8 cellular contexts compared by ENCODE assay signal in genomic region chr4:112938461-112939058, GRCh38.
DNase-seq lines count a peak whose midpoint lies in the region; ATAC-seq, FAIRE-seq and TF ChIP-seq lines count a peak whose summit lies in the region.

No MANE protein-coding gene starts in this region.

- TF ChIP-seq CTCF in AG04449 (IDR thresholded peaks at IDR 0.05; ENCODE audit: insufficient read depth, low read length, missing control alignments): peak; percentile 50
- peak; percentile 46 for TF ChIP-seq CTCF in GM12865 (IDR thresholded peaks at IDR 0.05; ENCODE audit: insufficient read depth, low read depth, low read length, missing control alignments)
- TF ChIP-seq CTCF in MM.1S (IDR thresholded peaks at IDR 0.05; ENCODE audit: low read length): peak; percentile 74
- TF ChIP-seq CTCF in adrenal gland (IDR thresholded peaks at IDR 0.05): peak; percentile 53 to 78 (median 69)

- H2AFZ ChIP-seq in MM.1S (ENCODE audit: low read length): no peak overlapping the region

- H3K36me3 ChIP-seq in MM.1S (replicated peaks; ENCODE audit: insufficient read depth, low read length): no peaks in the 10 kb centered on the region
- H3K36me3 ChIP-seq in adrenal gland (replicated peaks in 1 of 2): no peaks in the 10 kb centered on the region

- H3K27ac ChIP-seq in MM.1S (ENCODE audit: low read length): no peak overlapping the region
- H3K27ac ChIP-seq in adrenal gland: no peak overlapping the region

- no peaks in the 10 kb centered on the region for H3F3A ChIP-seq in MM.1S (ENCODE audit: insufficient read depth, low read length)

- no peak overlapping the region for H3K4me2 ChIP-seq in MM.1S (ENCODE audit: low read depth, low read length)

- no peaks in the 10 kb centered on the region for H3K27me3 ChIP-seq in MM.1S (replicated peaks; ENCODE audit: insufficient read depth, low read length)
- H3K27me3 ChIP-seq in adrenal gland: no peaks in the 10 kb centered on the region

- FAIRE-seq in urothelium cell line (lab: Jason Lieb, UNC): no peak

- no peaks in the 10 kb centered on the region for H3K79me2 ChIP-seq in MM.1S (ENCODE audit: low read length)

- CTCF ChIA-PET in AG04449 (lab: Yijun Ruan, JAX): interaction anchor here (0.7 to 14.5 kb wide), 49 partner anchors 9 to 610 kb away, joined by 3 to 289 read pairs (median 4); partner anchors contain the start of genes LARP7 and ZGRF1

- no peak for ATAC-seq in esophagus mucosa

- no peak overlapping the region for H3K9ac ChIP-seq in MM.1S (ENCODE audit: low read length)

- POLR2A ChIA-PET in AG04449 (lab: Yijun Ruan, JAX): no interaction called here

- DNase-seq in AG04449 (ENCODE audit: low read depth, low spot score) (peak; percentile 7), GM12865 (ENCODE audit: low read depth) (peak; percentile 53), MM.1S (peak; percentile 54), adrenal gland (no peak), inferior parietal cortex (ENCODE audit: extremely low spot score) (peak; percentile 91), urothelium cell line (ENCODE audit: low spot score) (peak; percentile 29)
- DNase-seq in activated CD4-positive, alpha-beta T cell treated with anti-CD3 and anti-CD28 coated beads, Interleukin-2, amount 50 U/mL, for 4 hours: no peak

- H3K4me3 ChIP-seq in AG04449 (ENCODE audit: low read depth, low read length) (no peak overlapping the region), GM12865 (ENCODE audit: low read depth, low read length) (no peak overlapping the region), MM.1S (ENCODE audit: low read length) (no peak overlapping the region), adrenal gland (no peak overlapping the region)

- H3K9me3 ChIP-seq in MM.1S (replicated peaks; ENCODE audit: insufficient read depth, low read length): no peaks in the 10 kb centered on the region
- no peaks in the 10 kb centered on the region for H3K9me3 ChIP-seq in adrenal gland (replicated peaks in 1 of 3)

- H4K20me1 ChIP-seq in MM.1S (ENCODE audit: insufficient read depth, low read length): no peaks in the 10 kb centered on the region

- WGBS in adrenal gland, 4 donors: 0 to 2% (median 0%) methylated on average over 1 of the region's 1 CpG

- no peaks in the 10 kb centered on the region for H3K4me1 ChIP-seq in MM.1S (ENCODE audit: low read length)
- no peaks in the 10 kb centered on the region for H3K4me1 ChIP-seq in adrenal gland (replicated peaks in 1 of 2)

- no peak for TF ChIP-seq POLR2A in adrenal gland (IDR thresholded peaks at IDR 0.05)

- intact Hi-C loops in adrenal gland (cut with DNase I): loop anchor here in 1 of 2 donors (10.0 kb wide), 1 partner anchor 174 kb away; no protein-coding TSS in a partner anchor

- H3K9me2 ChIP-seq in MM.1S (replicated peaks; ENCODE audit: insufficient read depth, low read length): no peaks in the 10 kb centered on the region

Comparison
In these comparisons a context has a peak if more than half of its experiments do, and no peak if none do; other contexts are left out.
1. DNase-seq: peak in AG04449 (single experiment), GM12865 (single experiment), MM.1S (single experiment), inferior parietal cortex (single experiment) and urothelium cell line (single experiment); none in adrenal gland (0 of 7) and activated CD4-positive, alpha-beta T cell treated with anti-CD3 and anti-CD28 coated beads, Interleukin-2, amount 50 U/mL, for 4 hours (0 of 2).
2. Peak in every context shown above with its lines, with median percentiles within 50 percentile points of each other: CTCF ChIP-seq.